8 cellular contexts compared by ENCODE assay signal in the genomic region with DNA sequence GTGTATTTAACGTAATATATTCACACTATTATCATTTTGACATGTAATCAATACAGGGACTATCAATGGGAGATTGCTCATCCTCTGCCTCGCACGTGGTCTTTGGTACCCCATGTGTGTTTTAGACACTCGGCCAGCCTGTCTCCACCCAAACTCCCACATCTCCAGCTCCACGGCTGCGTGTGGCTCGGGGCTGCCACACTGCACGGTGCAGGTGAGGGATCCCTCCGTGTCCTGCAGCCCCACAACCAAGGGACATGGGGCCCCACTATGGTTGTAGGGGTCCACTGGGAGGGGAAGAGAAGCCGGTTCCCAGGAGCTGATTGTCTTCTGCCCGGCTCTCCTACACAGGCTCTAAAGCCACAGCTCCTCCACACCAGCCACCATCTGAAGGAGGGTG.
"Had no signal": no experiment of that assay in that cellular context is flagged by ENCODE, and none has a peak within 500 bp of the region (broad histone marks: within the 10 kb centered on the region; RNA-seq: fewer than 3 reads in every experiment).

No MANE protein-coding gene starts in this region.

- H3K4me3 ChIP-seq: GM12878 had no signal

- ATAC-seq: GM12878 had no signal

- FAIRE-seq: G401.6, GM12878, GM12891, GM12892, GM18507, GM19239 had no signal

- DNase-seq: GDM1, GF-D8 had no signal
